Comparison of ENCODE assay signal across 13 cellular contexts in genomic region chr5:131710391-131710790, GRCh38.
A peak's percentile ranks its signal among the peaks of the same experiment; 100 is the strongest.
DNase-seq lines count a peak whose midpoint lies in the region; ATAC-seq and TF ChIP-seq lines count a peak whose summit lies in the region.
"Had no signal": no experiment of that assay in that cellular context is flagged by ENCODE, and none has a peak within 500 bp of the region (broad histone marks: within the 10 kb centered on the region; RNA-seq: fewer than 3 reads in every experiment).

No MANE protein-coding gene starts in this region.

- H3K79me1 ChIP-seq in H9 (ENCODE audit: insufficient read depth, low read depth, low read length, poor library complexity, severe bottlenecking) = peaks cover 3% of the 10 kb centered on the region

- no peak overlapping the region for H3K14ac ChIP-seq in H9 (ENCODE audit: insufficient read depth, low read length)

- no peak overlapping the region for H3K4me2 ChIP-seq in H9 (ENCODE audit: insufficient read depth, insufficient read length, low read length)

- H3K27me3 ChIP-seq in H9 (ENCODE audit: insufficient read depth, low read length) (no peaks in the 10 kb centered on the region), psoas muscle (ENCODE audit: insufficient read depth in 3 of 3, low read length in 2 of 3) (no peaks in the 10 kb centered on the region), stomach (no peaks in the 10 kb centered on the region)

- no peak overlapping the region for H4K8ac ChIP-seq in H9 (replicated peaks; ENCODE audit: insufficient read length, low read depth, low read length)

- no peaks in the 10 kb centered on the region for H3K23me2 ChIP-seq in H9 (ENCODE audit: insufficient read length, low read depth, low read length, poor library complexity, severe bottlenecking)

- no peak overlapping the region for H3K23ac ChIP-seq in H9 (ENCODE audit: insufficient read length, low read depth, low read length)

- no peak overlapping the region for H4K91ac ChIP-seq in H9 (ENCODE audit: insufficient read length, low read depth, low read length)

- no peak overlapping the region for H3K4me3 Mint-ChIP-seq in activated CD8-positive, alpha-beta T cell treated with anti-CD3 and anti-CD28 coated beads for 36 hours
- no peak overlapping the region for H3K4me3 Mint-ChIP-seq in activated CD8-positive, alpha-beta T cell treated with anti-CD3 and anti-CD28 coated beads, Interleukin-2, amount 10 ng/mL, durations not matched to agents 7 days and 5 days
- no peak overlapping the region for H3K4me3 Mint-ChIP-seq in H9
- no peak overlapping the region for H3K4me3 Mint-ChIP-seq in activated naive CD8-positive, alpha-beta T cell treated with anti-CD3 and anti-CD28 coated beads, Interleukin-2, amount 50 U/mL, for 24 hours
- H3K4me3 Mint-ChIP-seq: CD14-positive monocyte; CD8-positive, alpha-beta memory T cell; IgD-negative memory B cell had no signal

- H4K5ac ChIP-seq in H9 (ENCODE audit: insufficient read length, low read depth, low read length) = no peak overlapping the region

- POLR2A ChIA-PET in activated CD8-positive, alpha-beta T cell treated with anti-CD3 and anti-CD28 coated beads for 36 hours (lab: Charles Lee) = no interaction called here
- POLR2A ChIA-PET in activated CD8-positive, alpha-beta T cell treated with anti-CD3 and anti-CD28 coated beads, Interleukin-2, amount 10 ng/mL, durations not matched to agents 7 days and 5 days (lab: Charles Lee) = interaction anchor here (0.8 kb wide), 1 partner anchor 9 kb away, joined by 5 read pairs; no protein-coding TSS in a partner anchor

- H3K36me3 ChIP-seq in psoas muscle (ENCODE audit: insufficient read depth in 1 of 2, low read depth in 1 of 2) (peaks cover 0 to 26% of the 10 kb centered on the region in 2 donors), stomach (peaks cover 14 to 61% (median 49%) of the 10 kb centered on the region in 4 donors)

- H3K4me3 ChIP-seq in psoas muscle = no peak overlapping the region
- H3K4me3 ChIP-seq in stomach = no peak overlapping the region

- H3K79me2 ChIP-seq in H9 (ENCODE audit: insufficient read depth, low read length) = no peaks in the 10 kb centered on the region

- DNase-seq in activated CD8-positive, alpha-beta T cell treated with anti-CD3 and anti-CD28 coated beads for 36 hours = peak; percentile 4
- DNase-seq in activated CD8-positive, alpha-beta T cell treated with anti-CD3 and anti-CD28 coated beads, Interleukin-2, amount 10 ng/mL, durations not matched to agents 7 days and 5 days = no peak
- no peak for DNase-seq in H9
- no peak for DNase-seq in activated naive CD8-positive, alpha-beta T cell treated with anti-CD3 and anti-CD28 coated beads, Interleukin-2, amount 50 U/mL, for 24 hours
- DNase-seq in psoas muscle = no peak
- no peak for DNase-seq in stomach
- no peak for DNase-seq in MV-4-11 (lab: John Stamatoyannopoulos, UW)
- DNase-seq: Caco-2; CD8-positive, alpha-beta memory T cell had no signal

- H3K27ac ChIP-seq in H9 (ENCODE audit: insufficient read length, low read depth, low read length) (no peak overlapping the region), psoas muscle (peak overlapping the region; percentile 69), stomach (no peak overlapping the region)
- H3K27ac ChIP-seq: 22Rv1 had no signal

- H3K27ac Mint-ChIP-seq in activated CD8-positive, alpha-beta T cell treated with anti-CD3 and anti-CD28 coated beads for 36 hours = peak overlapping the region; percentile 31
- no peak overlapping the region for H3K27ac Mint-ChIP-seq in activated CD8-positive, alpha-beta T cell treated with anti-CD3 and anti-CD28 coated beads, Interleukin-2, amount 10 ng/mL, durations not matched to agents 7 days and 5 days
- peak overlapping the region in 2 of 3 experiments; percentile 21 to 50; a peak in 1 of 7 replicates for H3K27ac Mint-ChIP-seq in H9
- peak overlapping the region; percentile 25 for H3K27ac Mint-ChIP-seq in activated naive CD8-positive, alpha-beta T cell treated with anti-CD3 and anti-CD28 coated beads, Interleukin-2, amount 50 U/mL, for 24 hours

- no peak overlapping the region for H3K9ac ChIP-seq in H9 (ENCODE audit: extremely low read depth, insufficient read length, low read length)

- H3K9me3 Mint-ChIP-seq in activated CD8-positive, alpha-beta T cell treated with anti-CD3 and anti-CD28 coated beads for 36 hours = no peaks in the 10 kb centered on the region
- no peaks in the 10 kb centered on the region for H3K9me3 Mint-ChIP-seq in activated CD8-positive, alpha-beta T cell treated with anti-CD3 and anti-CD28 coated beads, Interleukin-2, amount 10 ng/mL, durations not matched to agents 7 days and 5 days (ENCODE audit: insufficient read depth)
- no peaks in the 10 kb centered on the region for H3K9me3 Mint-ChIP-seq in H9
- no peaks in the 10 kb centered on the region for H3K9me3 Mint-ChIP-seq in activated naive CD8-positive, alpha-beta T cell treated with anti-CD3 and anti-CD28 coated beads, Interleukin-2, amount 50 U/mL, for 24 hours
- H3K9me3 Mint-ChIP-seq: CD14-positive monocyte; CD8-positive, alpha-beta memory T cell; IgD-negative memory B cell had no signal

- peaks cover 6% of the 10 kb centered on the region for H3K4me1 Mint-ChIP-seq in activated CD8-positive, alpha-beta T cell treated with anti-CD3 and anti-CD28 coated beads for 36 hours (ENCODE audit: low read depth)
- H3K4me1 Mint-ChIP-seq in activated CD8-positive, alpha-beta T cell treated with anti-CD3 and anti-CD28 coated beads, Interleukin-2, amount 10 ng/mL, durations not matched to agents 7 days and 5 days (ENCODE audit: low read depth) = no peaks in the 10 kb centered on the region
- peaks cover 3% of the 10 kb centered on the region in 2 experiments; a peak in 3 of 4 replicates for H3K4me1 Mint-ChIP-seq in H9
- H3K4me1 Mint-ChIP-seq in activated naive CD8-positive, alpha-beta T cell treated with anti-CD3 and anti-CD28 coated beads, Interleukin-2, amount 50 U/mL, for 24 hours = peaks cover 7% of the 10 kb centered on the region

- no peaks in the 10 kb centered on the region for H3K4me1 ChIP-seq in H9 (ENCODE audit: insufficient read depth, low read length)
- peaks cover 36% of the 10 kb centered on the region for H3K4me1 ChIP-seq in psoas muscle
- peaks cover 0 to 9% (median 0%) of the 10 kb centered on the region in 4 donors for H3K4me1 ChIP-seq in stomach
- H3K4me1 ChIP-seq: Caco-2 had no signal

- TF ChIP-seq CTCF in activated CD8-positive, alpha-beta T cell treated with anti-CD3 and anti-CD28 coated beads for 36 hours (IDR thresholded peaks at IDR 0.05) = no peak
- TF ChIP-seq CTCF in H9 (conservative IDR thresholded peaks at IDR 0.05) = no peak
- TF ChIP-seq CTCF in psoas muscle (IDR thresholded peaks at IDR 0.05) = no peak
- TF ChIP-seq CTCF in stomach (IDR thresholded peaks at IDR 0.05) = no peak

- no peak overlapping the region for H2BK12ac ChIP-seq in H9 (ENCODE audit: insufficient read length, low read depth, low read length)

- CTCF ChIA-PET in activated CD8-positive, alpha-beta T cell treated with anti-CD3 and anti-CD28 coated beads for 36 hours (lab: Charles Lee) = interaction anchor here (0.5 to 1.2 kb wide), 4 partner anchors 121 to 353 kb away, joined by 3 to 4 read pairs (median 3); no protein-coding TSS in a partner anchor
- CTCF ChIA-PET in activated CD8-positive, alpha-beta T cell treated with anti-CD3 and anti-CD28 coated beads, Interleukin-2, amount 10 ng/mL, durations not matched to agents 7 days and 5 days (lab: Charles Lee) = interaction anchor here (2.5 kb wide), 1 partner anchor 297 kb away, joined by 11 read pairs; no protein-coding TSS in a partner anchor

- TF ChIP-seq POLR2A in stomach (IDR thresholded peaks at IDR 0.05) = no peak

- H3K9me3 ChIP-seq in H9 (ENCODE audit: control insufficient read depth, low read depth, low read length) = no peaks in the 10 kb centered on the region
- no peaks in the 10 kb centered on the region for H3K9me3 ChIP-seq in psoas muscle
- H3K9me3 ChIP-seq in stomach = no peaks in the 10 kb centered on the region
- H3K9me3 ChIP-seq: Caco-2 had no signal

- no peak overlapping the region for H3K18ac ChIP-seq in H9 (ENCODE audit: insufficient read length, low read depth, low read length)

- no peak for TF ChIP-seq EP300 in stomach (IDR thresholded peaks at IDR 0.05)

- peak; percentile 39 for ATAC-seq in activated CD8-positive, alpha-beta T cell treated with anti-CD3 and anti-CD28 coated beads for 36 hours
- no peak for ATAC-seq in activated CD8-positive, alpha-beta T cell treated with anti-CD3 and anti-CD28 coated beads, Interleukin-2, amount 10 ng/mL, durations not matched to agents 7 days and 5 days
- ATAC-seq in activated naive CD8-positive, alpha-beta T cell treated with anti-CD3 and anti-CD28 coated beads, Interleukin-2, amount 50 U/mL, for 24 hours = no peak
- ATAC-seq in psoas muscle = no peak
- ATAC-seq: HCT116 had no signal

- no peak overlapping the region for H2BK5ac ChIP-seq in H9 (ENCODE audit: insufficient read length, low read length)

- H2AK5ac ChIP-seq in H9 (ENCODE audit: insufficient read length, low read length) = no peak overlapping the region

- no peaks in the 10 kb centered on the region for H3K27me3 Mint-ChIP-seq in activated CD8-positive, alpha-beta T cell treated with anti-CD3 and anti-CD28 coated beads for 36 hours
- H3K27me3 Mint-ChIP-seq in activated CD8-positive, alpha-beta T cell treated with anti-CD3 and anti-CD28 coated beads, Interleukin-2, amount 10 ng/mL, durations not matched to agents 7 days and 5 days (ENCODE audit: low read depth) = no peaks in the 10 kb centered on the region
- H3K27me3 Mint-ChIP-seq in H9 (ENCODE audit: low read depth) = no peaks in the 10 kb centered on the region
- H3K27me3 Mint-ChIP-seq in activated naive CD8-positive, alpha-beta T cell treated with anti-CD3 and anti-CD28 coated beads, Interleukin-2, amount 50 U/mL, for 24 hours = no peaks in the 10 kb centered on the region
- H3K27me3 Mint-ChIP-seq: CD8-positive, alpha-beta memory T cell; IgD-negative memory B cell had no signal

- no peak overlapping the region for H3T11ph ChIP-seq in H9 (ENCODE audit: low read length)

- no peak overlapping the region for H2AFZ ChIP-seq in H9 (ENCODE audit: low read length)

- no peak overlapping the region for H2BK15ac ChIP-seq in H9 (ENCODE audit: low read depth, low read length)

- no peak overlapping the region for H2BK20ac ChIP-seq in H9 (ENCODE audit: low read depth, low read length, poor library complexity, severe bottlenecking)

- H4K20me1 ChIP-seq in H9 (ENCODE audit: control insufficient read depth, insufficient read depth, insufficient read length) = no peaks in the 10 kb centered on the region

- no peak overlapping the region for H3K56ac ChIP-seq in H9 (ENCODE audit: insufficient read length, low read depth, low read length)

- no peak overlapping the region for H2BK120ac ChIP-seq in H9 (ENCODE audit: low read depth, low read length, poor library complexity, severe bottlenecking)

- peaks cover 24% of the 10 kb centered on the region for H3K36me3 Mint-ChIP-seq in activated CD8-positive, alpha-beta T cell treated with anti-CD3 and anti-CD28 coated beads for 36 hours (ENCODE audit: low read depth)
- H3K36me3 Mint-ChIP-seq in activated CD8-positive, alpha-beta T cell treated with anti-CD3 and anti-CD28 coated beads, Interleukin-2, amount 10 ng/mL, durations not matched to agents 7 days and 5 days (ENCODE audit: low read depth) = peaks cover 38% of the 10 kb centered on the region
- peaks cover 4 to 10% (median 7%) of the 10 kb centered on the region in 3 experiments; a peak in 6 of 7 replicates for H3K36me3 Mint-ChIP-seq in H9 (ENCODE audit: insufficient read depth in 1 of 3, low read depth in 3 of 3)
- H3K36me3 Mint-ChIP-seq in activated naive CD8-positive, alpha-beta T cell treated with anti-CD3 and anti-CD28 coated beads, Interleukin-2, amount 50 U/mL, for 24 hours (ENCODE audit: low read depth) = peaks cover 38% of the 10 kb centered on the region

- intact Hi-C loops in activated CD8-positive, alpha-beta T cell treated with anti-CD3 and anti-CD28 coated beads for 36 hours (cut with micrococcal nuclease) = no loop called here
- intact Hi-C loops in psoas muscle (cut with DNase I) = loop anchor here in 1 of 2 donors (10.0 kb wide), 1 partner anchor 294 kb away; no protein-coding TSS in a partner anchor
- intact Hi-C loops in stomach (cut with DNase I; ENCODE audit: low total_unique reads) = no loop called here

- no peak overlapping the region for H3K4ac ChIP-seq in H9 (ENCODE audit: low read depth, low read length)

- no CpG with 5 or more reads among the region's 8 CpGs for WGBS in H9 (ENCODE audit: extremely low coverage, insufficient read length, low lambda C conversion rate)
- WGBS in psoas muscle, 3 donors = 95 to 97% (median 97%) methylated on average over 8 of the region's 8 CpGs
- WGBS in stomach, 5 donors = 90 to 97% (median 95%) methylated on average over 8 of the region's 8 CpGs
